22 cellular contexts compared by ENCODE assay signal in genomic region chr7:45893996-45894664, GRCh38. TPM values are rescaled to one million over a fixed set of nuclear protein-coding genes. Genes with fewer than 3 reads are reported as not detected.
A peak's percentile ranks its signal among the peaks of the same experiment; 100 is the strongest.
DNase-seq lines count a peak whose midpoint lies in the region; ATAC-seq, FAIRE-seq and TF ChIP-seq lines count a peak whose summit lies in the region.
"Had no signal": no experiment of that assay in that cellular context is flagged by ENCODE, and none has a peak within 500 bp of the region (broad histone marks: within the 10 kb centered on the region; RNA-seq: fewer than 3 reads in every experiment).

No MANE protein-coding gene starts in this region.

- no peak overlapping the region for H3K4me2 ChIP-seq in IMR-90 (ENCODE audit: low read depth, low read length)
- H3K4me2 ChIP-seq: A549, BLaER1 had no signal

- peak; percentile 13 for DNase-seq in activated CD8-positive, alpha-beta T cell treated with anti-CD3 and anti-CD28 coated beads, Interleukin-2, amount 10 ng/mL, durations not matched to agents 7 days and 5 days
- DNase-seq in activated CD8-positive, alpha-beta T cell treated with anti-CD3 and anti-CD28 coated beads for 36 hours, result no peak
- no peak for DNase-seq in IMR-90
- peak; percentile 79 for DNase-seq in esophagus muscularis mucosa (ENCODE audit: extremely low spot score)
- peak; percentile 18 for DNase-seq in myocyte (ENCODE audit: low read depth)
- no peak for DNase-seq in pons (ENCODE audit: low spot score)
- DNase-seq in RPMI8226, result no peak
- no peak for DNase-seq in pancreas
- DNase-seq: CD4-positive, alpha-beta memory T cell; DMS153; DMS79; GDM1; GOT3; H9 had no signal

- BruUV-seq in IMR-90 (replicated peaks; lab: Mats Ljungman, UMichigan), result no TSS peak

- intact Hi-C loops in activated CD8-positive, alpha-beta T cell treated with anti-CD3 and anti-CD28 coated beads for 36 hours (cut with micrococcal nuclease), result no loop called here
- intact Hi-C loops in IMR-90 (cut with micrococcal nuclease), result no loop called here
- intact Hi-C loops in esophagus muscularis mucosa (cut with DNase I), result no loop called here
- intact Hi-C loops in pancreas (cut with DNase I), result no loop called here

- no peak overlapping the region for H2BK15ac ChIP-seq in IMR-90 (ENCODE audit: low read depth, low read length)

- TF ChIP-seq EP300 in esophagus muscularis mucosa (IDR thresholded peaks at IDR 0.05), result no peak

- WGBS in IMR-90 (ENCODE audit: extremely low coverage in 2 of 2, insufficient read length in 1 of 2), 2 experiments, result 65% methylated on average over 3 of the region's 4 CpGs; no CpG with 5 or more reads in 1 of the 2 experiments
- WGBS in esophagus muscularis mucosa, result 78% methylated on average over 4 of the region's 4 CpGs
- WGBS in pancreas, 2 donors, result 71 to 77% methylated on average over 4 of the region's 4 CpGs

- H3K23ac ChIP-seq in IMR-90 (ENCODE audit: low read depth, low read length), result no peak overlapping the region

- TF ChIP-seq POLR2A in IMR-90 (IDR thresholded peaks at IDR 0.05; ENCODE audit: low read depth, low read length) (no peak), esophagus muscularis mucosa (IDR thresholded peaks at IDR 0.05; ENCODE audit: low read depth) (no peak)

- CTCF ChIA-PET in activated CD8-positive, alpha-beta T cell treated with anti-CD3 and anti-CD28 coated beads, Interleukin-2, amount 10 ng/mL, durations not matched to agents 7 days and 5 days (lab: Charles Lee), result no interaction called here
- CTCF ChIA-PET in activated CD8-positive, alpha-beta T cell treated with anti-CD3 and anti-CD28 coated beads for 36 hours (lab: Charles Lee), result no interaction called here
- CTCF ChIA-PET in IMR-90 (lab: Yijun Ruan, JAX), result interaction anchor here (1.1 kb wide), 1 partner anchor 1286 kb away, joined by 3 read pairs; no protein-coding TSS in a partner anchor

- no peak overlapping the region for H2BK20ac ChIP-seq in IMR-90 (ENCODE audit: low read depth, low read length)

- no peaks in the 10 kb centered on the region for H3K4me1 ChIP-seq in IMR-90 (ENCODE audit: control insufficient read depth, insufficient read depth, low read length)
- peaks cover 0 to under 1% (median 0%) of the 10 kb centered on the region in 4 donors for H3K4me1 ChIP-seq in esophagus muscularis mucosa
- no peaks in the 10 kb centered on the region for H3K4me1 ChIP-seq in pancreas
- H3K4me1 ChIP-seq: BLaER1 had no signal

- H3K56ac ChIP-seq in IMR-90 (ENCODE audit: extremely low read depth, insufficient read depth, low read length), result no peak overlapping the region

- no peaks in the 10 kb centered on the region for H3K36me3 Mint-ChIP-seq in activated CD8-positive, alpha-beta T cell treated with anti-CD3 and anti-CD28 coated beads, Interleukin-2, amount 10 ng/mL, durations not matched to agents 7 days and 5 days (ENCODE audit: low read depth)
- no peaks in the 10 kb centered on the region for H3K36me3 Mint-ChIP-seq in activated CD8-positive, alpha-beta T cell treated with anti-CD3 and anti-CD28 coated beads for 36 hours (ENCODE audit: low read depth)
- H3K36me3 Mint-ChIP-seq: CD14-positive monocyte; CD4-positive, alpha-beta memory T cell had no signal

- no peaks in the 10 kb centered on the region; the same call in 1 of the 2 replicates for H3K9me1 ChIP-seq in IMR-90 (ENCODE audit: insufficient read depth, low read length)

- H3K14ac ChIP-seq in IMR-90 (replicated peaks; ENCODE audit: low read depth, low read length), result no peak overlapping the region

- H2BK120ac ChIP-seq in IMR-90 (ENCODE audit: low read depth, low read length), result no peak overlapping the region

- no peak for ATAC-seq in activated CD8-positive, alpha-beta T cell treated with anti-CD3 and anti-CD28 coated beads, Interleukin-2, amount 10 ng/mL, durations not matched to agents 7 days and 5 days
- no peak for ATAC-seq in activated CD8-positive, alpha-beta T cell treated with anti-CD3 and anti-CD28 coated beads for 36 hours
- ATAC-seq in IMR-90 (ENCODE audit: low read depth), result no peak
- ATAC-seq in pancreas, result no peak

- dilution Hi-C loops in IMR-90 (cut with HindIII; ENCODE audit: low sequenced_read_pairs, unreplicated experiment), result no loop called here

- no peak overlapping the region for H3K27ac Mint-ChIP-seq in activated CD8-positive, alpha-beta T cell treated with anti-CD3 and anti-CD28 coated beads, Interleukin-2, amount 10 ng/mL, durations not matched to agents 7 days and 5 days
- H3K27ac Mint-ChIP-seq in activated CD8-positive, alpha-beta T cell treated with anti-CD3 and anti-CD28 coated beads for 36 hours, result no peak overlapping the region
- H3K27ac Mint-ChIP-seq: CD14-positive monocyte; CD4-positive, alpha-beta memory T cell; H9 had no signal

- H3K27me3 Mint-ChIP-seq in activated CD8-positive, alpha-beta T cell treated with anti-CD3 and anti-CD28 coated beads, Interleukin-2, amount 10 ng/mL, durations not matched to agents 7 days and 5 days (ENCODE audit: low read depth), result peaks cover 32% of the 10 kb centered on the region
- peaks cover 40% of the 10 kb centered on the region for H3K27me3 Mint-ChIP-seq in activated CD8-positive, alpha-beta T cell treated with anti-CD3 and anti-CD28 coated beads for 36 hours

- H3K79me1 ChIP-seq in IMR-90 (ENCODE audit: low read depth in 1 of 2, low read length in 2 of 2), result no peaks in the 10 kb centered on the region

- H3K4me3 ChIP-seq in IMR-90 (ENCODE audit: insufficient read depth, low read depth, low read length) (no peak overlapping the region), esophagus muscularis mucosa (no peak overlapping the region), pancreas (no peak overlapping the region)
- H3K4me3 ChIP-seq: A549, BLaER1 had no signal

- no peak overlapping the region for H3K18ac ChIP-seq in IMR-90 (ENCODE audit: low read depth, low read length)

- no peaks in the 10 kb centered on the region for H3K4me1 Mint-ChIP-seq in activated CD8-positive, alpha-beta T cell treated with anti-CD3 and anti-CD28 coated beads, Interleukin-2, amount 10 ng/mL, durations not matched to agents 7 days and 5 days (ENCODE audit: low read depth)
- no peaks in the 10 kb centered on the region for H3K4me1 Mint-ChIP-seq in activated CD8-positive, alpha-beta T cell treated with anti-CD3 and anti-CD28 coated beads for 36 hours (ENCODE audit: low read depth)
- H3K4me1 Mint-ChIP-seq: CD14-positive monocyte; CD4-positive, alpha-beta memory T cell had no signal

- no peak overlapping the region for H4K5ac ChIP-seq in IMR-90 (ENCODE audit: low read depth, low read length)

- peak overlapping the region; percentile 8 for H2AFZ ChIP-seq in IMR-90 (replicated peaks; ENCODE audit: low read length, poor library complexity)

- no peak overlapping the region for H3K4me3 Mint-ChIP-seq in activated CD8-positive, alpha-beta T cell treated with anti-CD3 and anti-CD28 coated beads, Interleukin-2, amount 10 ng/mL, durations not matched to agents 7 days and 5 days
- H3K4me3 Mint-ChIP-seq in activated CD8-positive, alpha-beta T cell treated with anti-CD3 and anti-CD28 coated beads for 36 hours, result no peak overlapping the region
- H3K4me3 Mint-ChIP-seq: CD14-positive monocyte; CD4-positive, alpha-beta memory T cell; H9 had no signal

- no peak overlapping the region for H4K91ac ChIP-seq in IMR-90 (ENCODE audit: insufficient read depth, low read depth, low read length)

- no peak for TF ChIP-seq CTCF in activated CD8-positive, alpha-beta T cell treated with anti-CD3 and anti-CD28 coated beads for 36 hours (IDR thresholded peaks at IDR 0.05)
- TF ChIP-seq CTCF in IMR-90 (conservative IDR thresholded peaks at IDR 0.05; ENCODE audit: low read depth, low read length) (no peak), esophagus muscularis mucosa (IDR thresholded peaks at IDR 0.05) (no peak), pancreas (IDR thresholded peaks at IDR 0.05) (no peak)

- no peak overlapping the region for H3K9ac ChIP-seq in IMR-90 (ENCODE audit: low read depth, low read length)
- H3K9ac ChIP-seq: BLaER1 had no signal

- POLR2A ChIA-PET in activated CD8-positive, alpha-beta T cell treated with anti-CD3 and anti-CD28 coated beads, Interleukin-2, amount 10 ng/mL, durations not matched to agents 7 days and 5 days (lab: Charles Lee), result no interaction called here
- POLR2A ChIA-PET in activated CD8-positive, alpha-beta T cell treated with anti-CD3 and anti-CD28 coated beads for 36 hours (lab: Charles Lee), result no interaction called here
- POLR2A ChIA-PET in IMR-90 (lab: Charles Lee; ENCODE audit: unreplicated experiment), result no interaction called here

- no peak overlapping the region for H3K4ac ChIP-seq in IMR-90 (ENCODE audit: low read depth, low read length)

- no peak for FAIRE-seq in pancreas (lab: Jason Lieb, UNC)
- FAIRE-seq: A549, GM12892, HTR-8/SVneo had no signal

- in situ Hi-C loops in IMR-90 (cut with MboI; ENCODE audit: low sequenced_read_pairs), result loop anchor here (5.0 kb wide), 1 partner anchor 1288 kb away; no protein-coding TSS in a partner anchor

- no peak overlapping the region for H4K8ac ChIP-seq in IMR-90 (ENCODE audit: low read depth in 2 of 2, low read length in 2 of 2)

- H2BK5ac ChIP-seq in IMR-90 (ENCODE audit: low read depth, low read length, poor library complexity, severe bottlenecking), result no peak overlapping the region

- H3K9me3 Mint-ChIP-seq in activated CD8-positive, alpha-beta T cell treated with anti-CD3 and anti-CD28 coated beads, Interleukin-2, amount 10 ng/mL, durations not matched to agents 7 days and 5 days (ENCODE audit: insufficient read depth), result no peaks in the 10 kb centered on the region
- H3K9me3 Mint-ChIP-seq in activated CD8-positive, alpha-beta T cell treated with anti-CD3 and anti-CD28 coated beads for 36 hours, result no peaks in the 10 kb centered on the region
- H3K9me3 Mint-ChIP-seq: CD4-positive, alpha-beta memory T cell; H9 had no signal

- no peak overlapping the region for H2AK9ac ChIP-seq in IMR-90 (replicated peaks; ENCODE audit: low read depth, low read length, poor library complexity)

- H3K27me3 ChIP-seq in IMR-90 (ENCODE audit: control insufficient read depth, insufficient read depth, low read length), result peaks cover 28% of the 10 kb centered on the region
- peaks cover 0 to 48% (median 4%) of the 10 kb centered on the region in 4 donors for H3K27me3 ChIP-seq in esophagus muscularis mucosa
- H3K27me3 ChIP-seq in pancreas, result no peaks in the 10 kb centered on the region

- TF ChIP-seq RAD21 in IMR-90 (IDR thresholded peaks at IDR 0.05; ENCODE audit: low read length), result no peak

- no peak overlapping the region for H2AK5ac ChIP-seq in IMR-90 (ENCODE audit: low read depth, low read length)

- no peak overlapping the region for H3K27ac ChIP-seq in IMR-90 (ENCODE audit: insufficient read depth, low read length)
- no peak overlapping the region for H3K27ac ChIP-seq in esophagus muscularis mucosa (replicated peaks in 1 of 4)
- H3K27ac ChIP-seq in pancreas, result no peak overlapping the region
- H3K27ac ChIP-seq: 22Rv1, A549, BLaER1 had no signal

- no peaks in the 10 kb centered on the region for H4K20me1 ChIP-seq in IMR-90 (ENCODE audit: insufficient read depth, low read length)
- H4K20me1 ChIP-seq: BLaER1 had no signal

- H3K36me3 ChIP-seq in IMR-90 (ENCODE audit: control insufficient read depth, insufficient read depth, low read length) (no peaks in the 10 kb centered on the region), esophagus muscularis mucosa (no peaks in the 10 kb centered on the region), pancreas (no peaks in the 10 kb centered on the region)
- H3K36me3 ChIP-seq: BLaER1 had no signal

- H3K9me3 ChIP-seq in IMR-90 (ENCODE audit: control insufficient read depth, insufficient read depth, low read length) (no peaks in the 10 kb centered on the region), esophagus muscularis mucosa (no peaks in the 10 kb centered on the region), pancreas (no peaks in the 10 kb centered on the region)
- H3K9me3 ChIP-seq: A549, BLaER1 had no signal

RNA-seq across cellular contexts. Expression of gene IGFBP1, which starts 5.8 kb away (rescaled TPM):
- not detected for total RNA-seq in activated CD8-positive, alpha-beta T cell treated with anti-CD3 and anti-CD28 coated beads, Interleukin-2, amount 10 ng/mL, durations not matched to agents 7 days and 5 days
- total RNA-seq in activated CD8-positive, alpha-beta T cell treated with anti-CD3 and anti-CD28 coated beads for 36 hours, result not detected
- total RNA-seq in IMR-90 (2012; rRNA removed) (not detected in 2 replicates), esophagus muscularis mucosa (not detected), myocyte (not detected in 2 replicates), pancreas (under 1 TPM in 1 of 6 donors, not detected in 5; 0.19 TPM)
- polyA plus RNA-seq in IMR-90 (2012; rRNA removed) (not detected in 2 replicates), pancreas (under 1 TPM; 0.11 to 0.12 TPM)
- 0.07 TPM in 1 of 2 replicates, not detected in the other for polyA plus RNA-seq in IMR-90 (2012; cell fraction: cytosol; rRNA removed)
- polyA plus RNA-seq in IMR-90 (2012; cell fraction: nucleus; rRNA removed; ENCODE audit: low replicate concordance), result 0.05 and 0.18 TPM in 2 replicates
- polyA plus RNA-seq in myocyte (2012), result 1.0 TPM
- total RNA-seq: CD4-positive, alpha-beta memory T cell; H9 had no signal
- polyA plus RNA-seq: CD14-positive monocyte; CD4-positive, alpha-beta memory T cell had no signal

RNA-seq across cellular contexts. Expression of gene CCDC201, which starts 21.2 kb away (rescaled TPM):
- total RNA-seq in activated CD8-positive, alpha-beta T cell treated with anti-CD3 and anti-CD28 coated beads, Interleukin-2, amount 10 ng/mL, durations not matched to agents 7 days and 5 days, result not detected
- not detected for total RNA-seq in activated CD8-positive, alpha-beta T cell treated with anti-CD3 and anti-CD28 coated beads for 36 hours
- total RNA-seq in IMR-90 (2012; rRNA removed) (not detected in 2 replicates), esophagus muscularis mucosa (not detected), myocyte (not detected in 2 replicates), pancreas (not detected)
- polyA plus RNA-seq in IMR-90 (2012; rRNA removed) (not detected in 2 replicates), pancreas (not detected)
- polyA plus RNA-seq in IMR-90 (2012; cell fraction: cytosol; rRNA removed), result not detected in 2 replicates
- not detected in 2 replicates for polyA plus RNA-seq in IMR-90 (2012; cell fraction: nucleus; rRNA removed; ENCODE audit: low replicate concordance)
- not detected for polyA plus RNA-seq in myocyte (2012)
- total RNA-seq: CD4-positive, alpha-beta memory T cell; Daoy; H9 had no signal
- polyA plus RNA-seq: AG04450; CD14-positive monocyte; CD4-positive, alpha-beta memory T cell had no signal

RNA-seq across cellular contexts. Expression of gene IGFBP3, which starts 26.9 kb away (rescaled TPM):
- total RNA-seq in activated CD8-positive, alpha-beta T cell treated with anti-CD3 and anti-CD28 coated beads, Interleukin-2, amount 10 ng/mL, durations not matched to agents 7 days and 5 days, result 1 to 10 TPM in 1 of 2 experiments, under 1 TPM in 1; 0.90 to 1.0 TPM
- total RNA-seq in activated CD8-positive, alpha-beta T cell treated with anti-CD3 and anti-CD28 coated beads for 36 hours, result under 1 TPM in 1 of 2 experiments, not detected in 1; 0.25 TPM
- total RNA-seq in IMR-90 (2012; rRNA removed) (272 and 308 TPM in 2 replicates), esophagus muscularis mucosa (100 to 1,000 TPM in 2 of 4 donors, 10 to 100 TPM in 2; 60.6 to 187 (median 104) TPM), myocyte (184 and 207 TPM in 2 replicates), pancreas (10 to 100 TPM in 3 of 6 donors, 1 to 10 TPM in 3; 4.6 to 21.9 (median 10.5) TPM)
- polyA plus RNA-seq in IMR-90 (2012; rRNA removed) (601 and 692 TPM in 2 replicates), pancreas (10 to 100 TPM; 13.1 to 27.3 TPM)
- polyA plus RNA-seq in IMR-90 (2012; cell fraction: cytosol; rRNA removed), result 282 and 675 TPM in 2 replicates
- 407 and 421 TPM in 2 replicates for polyA plus RNA-seq in IMR-90 (2012; cell fraction: nucleus; rRNA removed; ENCODE audit: low replicate concordance)
- 3,452 TPM for polyA plus RNA-seq in myocyte (2012)

Comparison
In these comparisons a context has a peak if more than half of its experiments do, and no peak if none do; other contexts are left out.
1. DNase-seq: peak in activated CD8-positive, alpha-beta T cell treated with anti-CD3 and anti-CD28 coated beads, Interleukin-2, amount 10 ng/mL, durations not matched to agents 7 days and 5 days (single experiment), esophagus muscularis mucosa (single experiment) and myocyte (single experiment); none in activated CD8-positive, alpha-beta T cell treated with anti-CD3 and anti-CD28 coated beads for 36 hours (single experiment), IMR-90 (single experiment), pons (single experiment), RPMI8226 (single experiment) and pancreas (0 of 6).